In genomic region chr11:32087602-32088001, GRCh38 we compare ENCODE assay signal across 10 cellular contexts. TPM values are rescaled to one million over a fixed set of nuclear protein-coding genes. Genes with fewer than 3 reads are reported as not detected.
DNase-seq lines count a peak whose midpoint lies in the region; ATAC-seq and TF ChIP-seq lines count a peak whose summit lies in the region.
"Had no signal": no experiment of that assay in that cellular context is flagged by ENCODE, and none has a peak within 500 bp of the region (broad histone marks: within the 10 kb centered on the region; RNA-seq: fewer than 3 reads in every experiment).

No MANE protein-coding gene starts in this region.

- intact Hi-C loops in ascending aorta (cut with DNase I): loop anchor here (10.0 kb wide), 1 partner anchor 273 kb away; the partner anchor contains the start of gene PAX6
- intact Hi-C loops in left colon (cut with DNase I, micrococcal nuclease): no loop called here
- intact Hi-C loops in thyroid gland (cut with DNase I): no loop called here

- no peak for TF ChIP-seq CTCF in ascending aorta (IDR thresholded peaks at IDR 0.05)
- no peak for TF ChIP-seq CTCF in thyroid gland (IDR thresholded peaks at IDR 0.05)

- 83 to 86% methylated on average over 1 of the region's 1 CpG for WGBS in thyroid gland, 2 donors

- no peaks in the 10 kb centered on the region for H3K27me3 ChIP-seq in ascending aorta
- no peaks in the 10 kb centered on the region for H3K27me3 ChIP-seq in thyroid gland
- H3K27me3 ChIP-seq: MG63 had no signal

- H3K9me3 ChIP-seq in ascending aorta (no peaks in the 10 kb centered on the region), thyroid gland (no peaks in the 10 kb centered on the region)
- H3K9me3 ChIP-seq: MG63 had no signal

- TF ChIP-seq POLR2A in thyroid gland (IDR thresholded peaks at IDR 0.05): no peak

- peak; percentile 54 for DNase-seq in ELR (ENCODE audit: low read depth)
- no peak for DNase-seq in ascending aorta (ENCODE audit: low spot score in 2 of 2)
- peak; percentile 60 for DNase-seq in myocyte (ENCODE audit: low read depth)
- DNase-seq in left colon: no peak
- no peak for DNase-seq in NCI-H748 (lab: John Stamatoyannopoulos, UW; ENCODE audit: unreplicated experiment)
- DNase-seq in thyroid gland: no peak
- DNase-seq in NCI-H345 (lab: John Stamatoyannopoulos, UW): no peak
- DNase-seq: activated gamma-delta T cell treated with Interleukin-2 at 50 U/mL for 16 hours had no signal

- H3K27ac ChIP-seq in ascending aorta: peak overlapping the region; percentile 58 to 76
- H3K27ac ChIP-seq in thyroid gland: peak overlapping the region in 1 of 3 donors; percentile 47

- H3K4me3 ChIP-seq in ascending aorta: no peak overlapping the region
- H3K4me3 ChIP-seq in thyroid gland (replicated peaks in 1 of 3): no peak overlapping the region
- H3K4me3 ChIP-seq: MG63 had no signal

- H3K4me1 ChIP-seq in ascending aorta (peaks cover 7 to 15% of the 10 kb centered on the region in 2 donors), thyroid gland (peaks cover 13 to 16% of the 10 kb centered on the region in 2 donors)

- ATAC-seq in HG02970 (IDR thresholded peaks at IDR 0.05; ENCODE audit: low FRiP score, unreplicated experiment) (peak; percentile 19), left colon (no peak)

- H3K36me3 ChIP-seq in ascending aorta (no peaks in the 10 kb centered on the region), thyroid gland (no peaks in the 10 kb centered on the region)

RNA-seq across cellular contexts. Expression of gene RCN1, which starts 3.3 kb away (rescaled TPM):
- total RNA-seq in ascending aorta: 85.0 TPM
- 242 and 262 TPM in 2 replicates for total RNA-seq in myocyte
- polyA plus RNA-seq in myocyte (2012): 278 TPM
- 10 to 100 TPM; 35.6 to 46.4 TPM for total RNA-seq in left colon
- 100 to 1,000 TPM in 1 of 4 donors, 10 to 100 TPM in 3; 52.0 to 101 (median 75.7) TPM for total RNA-seq in thyroid gland

Comparison
In these comparisons a context has a peak if more than half of its experiments do, and no peak if none do; other contexts are left out.
1. DNase-seq: peak in ELR (single experiment) and myocyte (single experiment); none in ascending aorta (0 of 2), left colon (0 of 2), NCI-H748 (single experiment), thyroid gland (0 of 2) and NCI-H345 (single experiment).